In genomic region chr3:5019411-5020261, GRCh38 we compare ENCODE assay signal across 7 cellular contexts. TPM values are rescaled to one million over a fixed set of nuclear protein-coding genes. Genes with fewer than 3 reads are reported as not detected.
DNase-seq lines count a peak whose midpoint lies in the region; ATAC-seq lines count a peak whose summit lies in the region.

No MANE protein-coding gene starts in this region.

- no peaks in the 10 kb centered on the region for H3K9me3 ChIP-seq in mucosa of rectum (ENCODE audit: control insufficient read depth in 2 of 2, low read length in 2 of 2)

- H3K9me3 Mint-ChIP-seq in activated T-helper 17 cell treated with anti-CD3 and anti-CD28 coated beads, Interleukin-2, amount 50 U/mL, for 72 hours: no peaks in the 10 kb centered on the region

- peak overlapping the region in 1 of 2 donors; percentile 77 for H3K9ac ChIP-seq in mucosa of rectum (ENCODE audit: low read depth in 1 of 2, low read length in 2 of 2)

- DNase-seq in T-helper 9 cell: peak; percentile 65
- peak; percentile 71 for DNase-seq in stimulated activated naive CD4-positive, alpha-beta T cell treated with Interleukin-2 at 50 U/mL for 16 hours (lab: John Stamatoyannopoulos, UW)
- DNase-seq in foreskin melanocyte: no peak

- peaks cover 75% of the 10 kb centered on the region for H3K4me1 Mint-ChIP-seq in activated T-helper 17 cell treated with anti-CD3 and anti-CD28 coated beads, Interleukin-2, amount 50 U/mL, for 72 hours

- peaks cover 6% of the 10 kb centered on the region for H3K36me3 Mint-ChIP-seq in activated T-helper 17 cell treated with anti-CD3 and anti-CD28 coated beads, Interleukin-2, amount 50 U/mL, for 72 hours (ENCODE audit: low read depth)

- no peaks in the 10 kb centered on the region for H3K36me3 ChIP-seq in mucosa of rectum (ENCODE audit: control insufficient read depth in 2 of 2, insufficient read depth in 2 of 2, low read length in 2 of 2)

- peak overlapping the region; percentile 82 for H3K4me3 Mint-ChIP-seq in activated T-helper 17 cell treated with anti-CD3 and anti-CD28 coated beads, Interleukin-2, amount 50 U/mL, for 72 hours

- peak overlapping the region; percentile 99 for H3K27ac Mint-ChIP-seq in activated T-helper 17 cell treated with anti-CD3 and anti-CD28 coated beads, Interleukin-2, amount 50 U/mL, for 72 hours

- H3K27me3 Mint-ChIP-seq in activated T-helper 17 cell treated with anti-CD3 and anti-CD28 coated beads, Interleukin-2, amount 50 U/mL, for 72 hours: no peaks in the 10 kb centered on the region

- H3K27me3 ChIP-seq in mucosa of rectum (ENCODE audit: control insufficient read depth in 2 of 2, insufficient read depth in 2 of 2, low read length in 2 of 2): no peaks in the 10 kb centered on the region

- peak; percentile 22 for ATAC-seq in activated T-helper 17 cell treated with anti-CD3 and anti-CD28 coated beads, Interleukin-2, amount 50 U/mL, for 72 hours (replicated peaks)
- ATAC-seq in HG02884 (IDR thresholded peaks at IDR 0.05; ENCODE audit: unreplicated experiment) (no peak), GM19463 (IDR thresholded peaks at IDR 0.05; ENCODE audit: unreplicated experiment) (no peak)

- H3K4me3 ChIP-seq in mucosa of rectum (ENCODE audit: low read length in 2 of 2): no peak overlapping the region

- peak overlapping the region; percentile 52 to 62 for H3K27ac ChIP-seq in mucosa of rectum (ENCODE audit: low read depth in 2 of 2, low read length in 2 of 2)

- peaks cover 35 to 51% of the 10 kb centered on the region in 2 donors for H3K4me1 ChIP-seq in mucosa of rectum (ENCODE audit: control insufficient read depth in 2 of 2, insufficient read depth in 2 of 2, low read length in 2 of 2)

RNA-seq across cellular contexts. Expression of gene BHLHE40, which starts 40.4 kb away (rescaled TPM):
- 100 to 1,000 TPM; 217 to 527 TPM for total RNA-seq in activated T-helper 17 cell treated with anti-CD3 and anti-CD28 coated beads, Interleukin-2, amount 50 U/mL, for 72 hours
